Comparison of ENCODE assay signal across 8 cellular contexts in the genomic region with DNA sequence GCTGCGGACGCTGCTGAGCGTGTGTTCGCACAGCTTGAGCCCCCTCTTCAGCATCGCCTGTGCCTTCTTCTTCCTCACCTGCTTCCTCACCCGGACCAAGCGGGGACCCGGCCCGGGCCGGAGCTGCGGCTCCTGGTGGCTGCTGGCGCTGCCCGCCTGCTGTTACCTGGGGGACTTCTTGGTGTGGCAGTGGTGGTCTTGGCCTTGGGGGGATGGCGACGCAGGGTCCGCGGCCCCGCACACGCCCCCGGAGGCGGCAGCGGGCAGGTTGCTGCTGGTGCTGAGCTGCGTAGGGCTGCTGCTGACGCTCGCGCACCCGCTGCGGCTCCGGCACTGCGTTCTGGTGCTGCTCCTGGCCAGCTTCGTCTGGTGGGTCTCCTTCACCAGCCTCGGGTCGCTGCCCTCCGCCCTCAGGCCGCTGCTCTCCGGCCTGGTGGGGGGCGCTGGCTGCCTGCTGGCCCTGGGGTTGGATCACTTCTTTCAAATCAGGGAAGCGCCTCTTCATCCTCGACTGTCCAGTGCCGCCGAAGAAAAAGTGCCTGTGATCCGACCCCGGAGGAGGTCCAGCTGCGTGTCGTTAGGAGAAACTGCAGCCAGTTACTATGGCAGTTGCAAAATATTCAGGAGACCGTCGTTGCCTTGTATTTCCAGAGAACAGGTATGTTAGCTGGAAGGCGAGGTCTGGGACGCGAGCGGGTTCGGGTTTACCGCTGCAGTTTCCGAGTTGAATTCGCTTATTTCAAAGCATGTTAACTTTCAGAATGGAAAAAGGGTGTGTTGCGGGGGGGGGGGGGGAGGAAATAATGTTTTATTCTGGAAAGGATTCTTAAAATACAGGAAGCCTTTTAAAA. TPM values are rescaled to one million over a fixed set of nuclear protein-coding genes. Genes with fewer than 3 reads are reported as not detected.
DNase-seq lines count a peak whose midpoint lies in the region; ATAC-seq lines count a peak whose summit lies in the region.

No MANE protein-coding gene starts in this region.

- H3K36me3 ChIP-seq in BLaER1 = no peaks in the 10 kb centered on the region
- no peaks in the 10 kb centered on the region for H3K36me3 ChIP-seq in SJCRH30

- H3K9me3 Mint-ChIP-seq in activated naive CD8-positive, alpha-beta T cell treated with anti-CD3 and anti-CD28 coated beads for 36 hours = no peaks in the 10 kb centered on the region

- H3K27me3 Mint-ChIP-seq in activated naive CD8-positive, alpha-beta T cell treated with anti-CD3 and anti-CD28 coated beads for 36 hours = no peaks in the 10 kb centered on the region

- peak overlapping the region; percentile 97 for H3K4me2 ChIP-seq in BLaER1

- peaks cover 51% of the 10 kb centered on the region for H4K20me1 ChIP-seq in BLaER1

- H3K4me3 Mint-ChIP-seq in activated naive CD8-positive, alpha-beta T cell treated with anti-CD3 and anti-CD28 coated beads for 36 hours = peak overlapping the region; percentile 85

- ATAC-seq in GM19043 (IDR thresholded peaks at IDR 0.05; ENCODE audit: low read depth, unreplicated experiment) = peak; percentile 30
- peak; percentile 37 for ATAC-seq in HG03342 (IDR thresholded peaks at IDR 0.05; ENCODE audit: unreplicated experiment)
- peak; percentile 62 for ATAC-seq in left ventricle myocardium superior
- peak; percentile 38 for ATAC-seq in sciatic nerve

- H3K27ac Mint-ChIP-seq in activated naive CD8-positive, alpha-beta T cell treated with anti-CD3 and anti-CD28 coated beads for 36 hours = peak overlapping the region; percentile 88

- H3K4me3 ChIP-seq in BLaER1 (peak overlapping the region; percentile 94), SJCRH30 (peak overlapping the region; percentile 96)

- peaks cover 61% of the 10 kb centered on the region for H3K36me3 Mint-ChIP-seq in activated naive CD8-positive, alpha-beta T cell treated with anti-CD3 and anti-CD28 coated beads for 36 hours

- DNase-seq in SJCRH30 (peak; percentile 47 to 58), left ventricle myocardium superior (peak; percentile 60), sciatic nerve (ENCODE audit: low spot score) (peak; percentile 59), germinal center (ENCODE audit: low spot score) (no peak)
- peak; percentile 53 for DNase-seq in activated naive CD8-positive, alpha-beta T cell treated with anti-CD3 and anti-CD28 coated beads for 36 hours

- H3K4me1 ChIP-seq in BLaER1 (peaks cover 21% of the 10 kb centered on the region), SJCRH30 (peaks cover 6% of the 10 kb centered on the region)

- peaks cover 32% of the 10 kb centered on the region for H3K27me3 ChIP-seq in BLaER1
- no peaks in the 10 kb centered on the region for H3K27me3 ChIP-seq in SJCRH30

- H3K4me1 Mint-ChIP-seq in activated naive CD8-positive, alpha-beta T cell treated with anti-CD3 and anti-CD28 coated beads for 36 hours = peaks cover 49% of the 10 kb centered on the region

- H3K27ac ChIP-seq in BLaER1 (peak overlapping the region; percentile 87), SJCRH30 (peak overlapping the region; percentile 83)

- intact Hi-C loops in left ventricle myocardium superior (cut with micrococcal nuclease) (loop anchor here (10.0 kb wide), 1 partner anchor 100 kb away; no protein-coding TSS in a partner anchor), sciatic nerve (cut with DNase I) (no loop called here)

- no peaks in the 10 kb centered on the region for H3K9me3 ChIP-seq in BLaER1
- no peaks in the 10 kb centered on the region for H3K9me3 ChIP-seq in SJCRH30 (replicated peaks)

- peak overlapping the region; percentile 85 for H3K9ac ChIP-seq in BLaER1

RNA-seq across cellular contexts. Expression of a gene that starts 1.0 kb away (rescaled TPM):
- 23.5 and 26.0 TPM in 2 replicates for total RNA-seq in SJCRH30 (2014; rRNA removed; shearing (Covaris generic))
- 10 to 100 TPM; 44.4 to 46.5 TPM for total RNA-seq in activated naive CD8-positive, alpha-beta T cell treated with anti-CD3 and anti-CD28 coated beads for 36 hours
- total RNA-seq in left ventricle myocardium superior = 5.6 TPM
- total RNA-seq in sciatic nerve = 7.8 TPM
